In the genomic region with DNA sequence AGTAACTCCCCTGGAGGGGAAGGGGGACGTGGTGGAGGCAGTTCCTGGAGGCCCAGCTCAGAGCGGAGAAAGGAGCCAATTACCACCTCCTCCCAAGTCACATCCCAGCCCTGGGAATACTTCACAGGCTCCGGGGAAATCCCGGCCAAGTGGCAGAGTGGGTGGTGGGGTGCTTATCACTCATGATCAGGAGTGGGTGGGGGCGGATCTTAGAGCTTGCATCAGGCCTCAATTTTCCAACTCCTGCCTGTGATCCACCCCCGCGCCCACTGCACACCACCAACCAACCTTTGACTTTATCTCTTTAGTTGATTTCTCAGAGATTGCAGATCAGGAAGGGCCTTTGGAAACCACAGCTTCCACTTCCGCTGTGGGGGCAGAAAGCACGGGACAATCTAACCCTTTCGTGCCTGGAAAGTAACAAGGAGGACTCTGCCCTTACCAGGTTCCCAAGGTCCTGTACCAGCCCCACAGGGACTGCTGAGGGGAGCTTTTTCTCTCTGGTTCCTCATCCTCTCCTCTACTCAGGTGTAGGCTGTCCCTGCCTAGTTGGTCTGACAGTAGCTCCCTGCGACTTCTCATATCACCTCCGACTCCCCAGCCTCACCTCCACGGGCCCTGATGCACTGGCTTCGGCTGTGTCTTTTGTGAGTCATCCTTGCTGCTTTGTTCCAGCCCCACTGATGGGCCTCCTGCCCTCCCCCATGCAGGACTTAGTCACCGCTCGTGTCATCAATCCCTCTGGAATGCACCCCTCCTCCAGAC, we compare ENCODE assay signal across 1 cellular context.
TF ChIP-seq lines count a peak whose summit lies in the region.

No MANE protein-coding gene starts in this region.

TF ChIP-seq in A549, 52 proteins besides CTCF, POLR2A, EP300 and RAD21 (continued from another document):
- TF ChIP-seq RNF2 (IDR thresholded peaks at IDR 0.05; ENCODE audit: borderline replicate concordance, low read depth) (no peak), MAFK (IDR thresholded peaks at IDR 0.05; ENCODE audit: partially characterized antibody) (no peak), ESRRA (IDR thresholded peaks at IDR 0.05; ENCODE audit: borderline replicate concordance, low read length) (no peak), FOXS1 (CRISPR knock-in tag; IDR thresholded peaks at IDR 0.05) (peak; percentile 51; the same call in 1 of the 2 replicates), HDAC2 (IDR thresholded peaks at IDR 0.05) (no peak), NFE2L2 (conservative IDR thresholded peaks at IDR 0.05; ENCODE audit: low read length) (no peak), JUN (IDR thresholded peaks at IDR 0.05) (peak in 1 of 2 experiments; percentile 90; a peak in 4 of 5 replicates), CBX8 (IDR thresholded peaks at IDR 0.05) (no peak), NR3C1 (IDR thresholded peaks at IDR 0.05) (no peak), RARB (CRISPR knock-in tag; IDR thresholded peaks at IDR 0.05) (no peak), POLR2AphosphoS2 (conservative IDR thresholded peaks at IDR 0.05; ENCODE audit: low read length) (no peak), FOSB (CRISPR knock-in tag; IDR thresholded peaks at IDR 0.05) (no peak), NPAS2 (CRISPR knock-in tag; IDR thresholded peaks at IDR 0.05; ENCODE audit: borderline replicate concordance) (no peak), SMC3 (IDR thresholded peaks at IDR 0.05) (peak; percentile 30), TFCP2L1 (CRISPR knock-in tag; IDR thresholded peaks at IDR 0.05) (no peak), MYC (IDR thresholded peaks at IDR 0.05; ENCODE audit: borderline replicate concordance, low read length) (peak; percentile 70; the same call in 1 of the 2 replicates), GATA3 (IDR thresholded peaks at IDR 0.05; ENCODE audit: borderline replicate concordance) (peak; percentile 89), HEYL (CRISPR knock-in tag; IDR thresholded peaks at IDR 0.05) (no peak), ZNF302 (CRISPR knock-in tag; IDR thresholded peaks at IDR 0.05) (peak; percentile 19; the same call in 1 of the 2 replicates), ZC3H11A (IDR thresholded peaks at IDR 0.05) (no peak), KDM5A (IDR thresholded peaks at IDR 0.05) (no peak), ZFP36 (IDR thresholded peaks at IDR 0.05; ENCODE audit: borderline replicate concordance, partially characterized antibody) (no peak), CEBPB (IDR thresholded peaks at IDR 0.05) (peak; percentile 13 to 65; a peak in 2 of 4 replicates), CBX2 (IDR thresholded peaks at IDR 0.05; ENCODE audit: borderline replicate concordance, low read depth) (no peak), KDM1A (IDR thresholded peaks at IDR 0.05; ENCODE audit: low read depth) (no peak)
- TF ChIP-seq, protein P1, sequence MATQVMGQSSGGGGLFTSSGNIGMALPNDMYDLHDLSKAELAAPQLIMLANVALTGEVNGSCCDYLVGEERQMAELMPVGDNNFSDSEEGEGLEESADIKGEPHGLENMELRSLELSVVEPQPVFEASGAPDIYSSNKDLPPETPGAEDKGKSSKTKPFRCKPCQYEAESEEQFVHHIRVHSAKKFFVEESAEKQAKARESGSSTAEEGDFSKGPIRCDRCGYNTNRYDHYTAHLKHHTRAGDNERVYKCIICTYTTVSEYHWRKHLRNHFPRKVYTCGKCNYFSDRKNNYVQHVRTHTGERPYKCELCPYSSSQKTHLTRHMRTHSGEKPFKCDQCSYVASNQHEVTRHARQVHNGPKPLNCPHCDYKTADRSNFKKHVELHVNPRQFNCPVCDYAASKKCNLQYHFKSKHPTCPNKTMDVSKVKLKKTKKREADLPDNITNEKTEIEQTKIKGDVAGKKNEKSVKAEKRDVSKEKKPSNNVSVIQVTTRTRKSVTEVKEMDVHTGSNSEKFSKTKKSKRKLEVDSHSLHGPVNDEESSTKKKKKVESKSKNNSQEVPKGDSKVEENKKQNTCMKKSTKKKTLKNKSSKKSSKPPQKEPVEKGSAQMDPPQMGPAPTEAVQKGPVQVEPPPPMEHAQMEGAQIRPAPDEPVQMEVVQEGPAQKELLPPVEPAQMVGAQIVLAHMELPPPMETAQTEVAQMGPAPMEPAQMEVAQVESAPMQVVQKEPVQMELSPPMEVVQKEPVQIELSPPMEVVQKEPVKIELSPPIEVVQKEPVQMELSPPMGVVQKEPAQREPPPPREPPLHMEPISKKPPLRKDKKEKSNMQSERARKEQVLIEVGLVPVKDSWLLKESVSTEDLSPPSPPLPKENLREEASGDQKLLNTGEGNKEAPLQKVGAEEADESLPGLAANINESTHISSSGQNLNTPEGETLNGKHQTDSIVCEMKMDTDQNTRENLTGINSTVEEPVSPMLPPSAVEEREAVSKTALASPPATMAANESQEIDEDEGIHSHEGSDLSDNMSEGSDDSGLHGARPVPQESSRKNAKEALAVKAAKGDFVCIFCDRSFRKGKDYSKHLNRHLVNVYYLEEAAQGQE (IDR thresholded peaks at IDR 0.05): no peak
- TF ChIP-seq, protein P2, sequence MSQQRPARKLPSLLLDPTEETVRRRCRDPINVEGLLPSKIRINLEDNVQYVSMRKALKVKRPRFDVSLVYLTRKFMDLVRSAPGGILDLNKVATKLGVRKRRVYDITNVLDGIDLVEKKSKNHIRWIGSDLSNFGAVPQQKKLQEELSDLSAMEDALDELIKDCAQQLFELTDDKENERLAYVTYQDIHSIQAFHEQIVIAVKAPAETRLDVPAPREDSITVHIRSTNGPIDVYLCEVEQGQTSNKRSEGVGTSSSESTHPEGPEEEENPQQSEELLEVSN (IDR thresholded peaks at IDR 0.05; ENCODE audit: borderline replicate concordance, low read depth): no peak
- TF ChIP-seq, protein P3, sequence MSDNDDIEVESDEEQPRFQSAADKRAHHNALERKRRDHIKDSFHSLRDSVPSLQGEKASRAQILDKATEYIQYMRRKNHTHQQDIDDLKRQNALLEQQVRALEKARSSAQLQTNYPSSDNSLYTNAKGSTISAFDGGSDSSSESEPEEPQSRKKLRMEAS (IDR thresholded peaks at IDR 0.05): peak; percentile 86
- TF ChIP-seq, protein P4, sequence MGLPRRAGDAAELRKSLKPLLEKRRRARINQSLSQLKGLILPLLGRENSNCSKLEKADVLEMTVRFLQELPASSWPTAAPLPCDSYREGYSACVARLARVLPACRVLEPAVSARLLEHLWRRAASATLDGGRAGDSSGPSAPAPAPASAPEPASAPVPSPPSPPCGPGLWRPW (IDR thresholded peaks at IDR 0.05): no peak
- TF ChIP-seq, protein P5, sequence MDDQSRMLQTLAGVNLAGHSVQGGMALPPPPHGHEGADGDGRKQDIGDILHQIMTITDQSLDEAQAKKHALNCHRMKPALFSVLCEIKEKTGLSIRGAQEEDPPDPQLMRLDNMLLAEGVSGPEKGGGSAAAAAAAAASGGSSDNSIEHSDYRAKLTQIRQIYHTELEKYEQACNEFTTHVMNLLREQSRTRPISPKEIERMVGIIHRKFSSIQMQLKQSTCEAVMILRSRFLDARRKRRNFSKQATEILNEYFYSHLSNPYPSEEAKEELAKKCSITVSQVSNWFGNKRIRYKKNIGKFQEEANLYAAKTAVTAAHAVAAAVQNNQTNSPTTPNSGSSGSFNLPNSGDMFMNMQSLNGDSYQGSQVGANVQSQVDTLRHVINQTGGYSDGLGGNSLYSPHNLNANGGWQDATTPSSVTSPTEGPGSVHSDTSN (IDR thresholded peaks at IDR 0.05): peak; percentile 73; the same call in 1 of the 2 replicates
- TF ChIP-seq, protein P6, sequence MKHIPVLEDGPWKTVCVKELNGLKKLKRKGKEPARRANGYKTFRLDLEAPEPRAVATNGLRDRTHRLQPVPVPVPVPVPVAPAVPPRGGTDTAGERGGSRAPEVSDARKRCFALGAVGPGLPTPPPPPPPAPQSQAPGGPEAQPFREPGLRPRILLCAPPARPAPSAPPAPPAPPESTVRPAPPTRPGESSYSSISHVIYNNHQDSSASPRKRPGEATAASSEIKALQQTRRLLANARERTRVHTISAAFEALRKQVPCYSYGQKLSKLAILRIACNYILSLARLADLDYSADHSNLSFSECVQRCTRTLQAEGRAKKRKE (CRISPR knock-in tag; IDR thresholded peaks at IDR 0.05; ENCODE audit: low read depth): peak; percentile 6
- TF ChIP-seq, protein P7, sequence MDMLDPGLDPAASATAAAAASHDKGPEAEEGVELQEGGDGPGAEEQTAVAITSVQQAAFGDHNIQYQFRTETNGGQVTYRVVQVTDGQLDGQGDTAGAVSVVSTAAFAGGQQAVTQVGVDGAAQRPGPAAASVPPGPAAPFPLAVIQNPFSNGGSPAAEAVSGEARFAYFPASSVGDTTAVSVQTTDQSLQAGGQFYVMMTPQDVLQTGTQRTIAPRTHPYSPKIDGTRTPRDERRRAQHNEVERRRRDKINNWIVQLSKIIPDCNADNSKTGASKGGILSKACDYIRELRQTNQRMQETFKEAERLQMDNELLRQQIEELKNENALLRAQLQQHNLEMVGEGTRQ (IDR thresholded peaks at IDR 0.05): no peak
- TF ChIP-seq, protein P8, sequence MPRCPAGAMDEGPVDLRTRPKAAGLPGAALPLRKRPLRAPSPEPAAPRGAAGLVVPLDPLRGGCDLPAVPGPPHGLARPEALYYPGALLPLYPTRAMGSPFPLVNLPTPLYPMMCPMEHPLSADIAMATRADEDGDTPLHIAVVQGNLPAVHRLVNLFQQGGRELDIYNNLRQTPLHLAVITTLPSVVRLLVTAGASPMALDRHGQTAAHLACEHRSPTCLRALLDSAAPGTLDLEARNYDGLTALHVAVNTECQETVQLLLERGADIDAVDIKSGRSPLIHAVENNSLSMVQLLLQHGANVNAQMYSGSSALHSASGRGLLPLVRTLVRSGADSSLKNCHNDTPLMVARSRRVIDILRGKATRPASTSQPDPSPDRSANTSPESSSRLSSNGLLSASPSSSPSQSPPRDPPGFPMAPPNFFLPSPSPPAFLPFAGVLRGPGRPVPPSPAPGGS (IDR thresholded peaks at IDR 0.05): peak; percentile 42; the same call in 1 of the 3 replicates
- TF ChIP-seq, protein P9, sequence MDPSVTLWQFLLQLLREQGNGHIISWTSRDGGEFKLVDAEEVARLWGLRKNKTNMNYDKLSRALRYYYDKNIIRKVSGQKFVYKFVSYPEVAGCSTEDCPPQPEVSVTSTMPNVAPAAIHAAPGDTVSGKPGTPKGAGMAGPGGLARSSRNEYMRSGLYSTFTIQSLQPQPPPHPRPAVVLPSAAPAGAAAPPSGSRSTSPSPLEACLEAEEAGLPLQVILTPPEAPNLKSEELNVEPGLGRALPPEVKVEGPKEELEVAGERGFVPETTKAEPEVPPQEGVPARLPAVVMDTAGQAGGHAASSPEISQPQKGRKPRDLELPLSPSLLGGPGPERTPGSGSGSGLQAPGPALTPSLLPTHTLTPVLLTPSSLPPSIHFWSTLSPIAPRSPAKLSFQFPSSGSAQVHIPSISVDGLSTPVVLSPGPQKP (IDR thresholded peaks at IDR 0.05; ENCODE audit: low read depth, low read length): no peak
TF ChIP-seq in A549: peak in this region for 17.
